8 cellular contexts compared by ENCODE assay signal in the genomic region with DNA sequence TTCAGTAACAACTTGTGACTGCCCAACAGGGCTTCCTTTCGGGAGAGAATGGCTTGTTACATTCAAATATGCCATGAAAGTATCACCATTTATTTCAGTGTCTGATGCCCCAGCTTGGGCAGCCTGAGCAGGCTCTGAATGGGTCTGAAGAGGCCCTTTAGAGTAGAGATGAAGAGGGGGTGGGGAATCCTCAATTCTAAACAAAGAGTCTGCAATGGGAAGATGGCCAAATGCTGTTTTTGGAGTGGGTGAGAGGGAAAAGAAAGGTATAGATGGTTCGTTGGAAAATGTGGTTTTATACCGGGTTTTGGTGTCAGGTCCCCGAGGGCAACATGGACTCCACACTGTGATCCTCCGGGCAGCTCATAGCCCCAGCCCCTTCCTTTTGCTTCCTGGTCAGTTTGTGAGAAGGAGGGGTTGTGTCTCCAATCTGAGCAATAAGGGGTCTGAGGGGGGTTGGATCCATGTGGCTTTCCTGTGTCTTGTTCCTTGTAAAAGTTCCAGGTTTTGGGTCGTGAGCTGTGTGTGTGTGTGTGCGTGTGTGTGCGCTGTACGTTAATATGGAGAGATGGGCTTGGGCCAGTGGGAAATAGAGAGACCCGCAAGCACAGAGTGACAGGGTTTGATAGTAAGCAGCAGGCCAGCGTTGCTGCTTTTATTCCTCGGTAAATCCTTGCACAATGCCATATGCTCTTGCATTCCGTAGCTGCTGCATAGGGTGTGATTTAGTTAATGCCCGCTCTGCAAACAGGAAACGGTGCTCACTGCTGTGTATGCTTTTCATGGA.
DNase-seq lines count a peak whose midpoint lies in the region; ATAC-seq and TF ChIP-seq lines count a peak whose summit lies in the region.

No MANE protein-coding gene starts in this region.

- H3K9ac ChIP-seq in mesenchymal stem cell (ENCODE audit: low read length) (peak overlapping the region; percentile 84), PC-3 (ENCODE audit: low read length) (no peak overlapping the region)

- H3K27me3 ChIP-seq in AG04450 (ENCODE audit: control insufficient read depth, insufficient read depth, low read length) (no peaks in the 10 kb centered on the region), mesenchymal stem cell (ENCODE audit: control insufficient read depth in 1 of 2, insufficient read depth in 1 of 2, low read length in 2 of 2) (no peaks in the 10 kb centered on the region), PC-3 (ENCODE audit: low read length) (no peaks in the 10 kb centered on the region)

- H3K27ac ChIP-seq in AG04450 (ENCODE audit: low read depth, low read length) (peak overlapping the region; percentile 91), caudate nucleus (ENCODE audit: low read depth, low read length) (peak overlapping the region; percentile 84), mesenchymal stem cell (ENCODE audit: low read length, poor library complexity, severe bottlenecking) (peak overlapping the region; percentile 97), PC-3 (ENCODE audit: low read length) (no peak overlapping the region)

- H3K36me3 ChIP-seq in mesenchymal stem cell (ENCODE audit: control insufficient read depth in 1 of 2, insufficient read depth in 2 of 2, low read depth in 1 of 2, low read length in 2 of 2) (peaks cover 0 to 3% of the 10 kb centered on the region in 2 experiments), PC-3 (ENCODE audit: low read depth, low read length) (peaks cover 4% of the 10 kb centered on the region; the same call in 1 of the 2 replicates)

- no peaks in the 10 kb centered on the region for H3K9me2 ChIP-seq in PC-3 (replicated peaks; ENCODE audit: low read length)

- no peak overlapping the region for H2BK5ac ChIP-seq in mesenchymal stem cell (ENCODE audit: low read depth, low read length, poor library complexity, severe bottlenecking)

- peak overlapping the region; percentile 69 for H2AK5ac ChIP-seq in mesenchymal stem cell (ENCODE audit: low read length, severe bottlenecking)

- CTCF ChIA-PET in AG04450 (lab: Charles Lee), result interaction anchor here (2.6 kb wide), 1 partner anchor 68 kb away, joined by 15 read pairs; no protein-coding TSS in a partner anchor
- CTCF ChIA-PET in PC-3 (lab: Charles Lee), result no interaction called here

- peak overlapping the region; percentile 85 to 90 for H3K18ac ChIP-seq in mesenchymal stem cell (ENCODE audit: low read depth in 1 of 2, low read length in 2 of 2)

- peaks cover 82% of the 10 kb centered on the region for H3K79me2 ChIP-seq in PC-3 (ENCODE audit: low read length)

- no peaks in the 10 kb centered on the region for H4K20me1 ChIP-seq in PC-3 (ENCODE audit: low read length)

- POLR2A ChIA-PET in AG04450 (lab: Yijun Ruan, JAX) (interaction anchor here (1.1 to 2.4 kb wide), 3 partner anchors 15 to 100 kb away, joined by 3 to 10 read pairs (median 3); no protein-coding TSS in a partner anchor), PC-3 (lab: Charles Lee; ENCODE audit: unreplicated experiment) (no interaction called here)

- peaks cover 11% of the 10 kb centered on the region for H3K79me1 ChIP-seq in mesenchymal stem cell (replicated peaks; ENCODE audit: low read length, poor library complexity, severe bottlenecking)

- H2BK15ac ChIP-seq in mesenchymal stem cell (ENCODE audit: low read depth, poor library complexity, severe bottlenecking), result no peak overlapping the region

- H3K4me3 ChIP-seq in AG04450 (ENCODE audit: low read depth, low read length) (peak overlapping the region; percentile 38), mesenchymal stem cell (ENCODE audit: insufficient read depth in 1 of 2, low read depth in 1 of 2, low read length in 2 of 2) (peak overlapping the region in 1 of 2 experiments; percentile 71), PC-3 (ENCODE audit: low read length) (no peak overlapping the region)

- BruUV-seq in PC-3 (replicated peaks; lab: Mats Ljungman, UMichigan), result no TSS peak

- peak overlapping the region; percentile 99 for H2BK120ac ChIP-seq in mesenchymal stem cell (ENCODE audit: low read depth, low read length)

- H3K4me1 ChIP-seq in mesenchymal stem cell (ENCODE audit: control insufficient read depth, insufficient read depth, low read depth, low read length) (peaks cover 23% of the 10 kb centered on the region), PC-3 (ENCODE audit: insufficient read depth, low read length) (no peaks in the 10 kb centered on the region; the same call in 1 of the 2 replicates)

- TF ChIP-seq CTCF in AG04450 (IDR thresholded peaks at IDR 0.05; ENCODE audit: low read depth, low read length), result no peak
- no peak for TF ChIP-seq CTCF in PC-3 (conservative IDR thresholded peaks at IDR 0.05; ENCODE audit: low read depth, low read length)

- H3K9me3 ChIP-seq in AG04450 (ENCODE audit: control insufficient read depth, insufficient read depth, low read length) (no peaks in the 10 kb centered on the region), mesenchymal stem cell (ENCODE audit: control insufficient read depth, low read length) (no peaks in the 10 kb centered on the region), PC-3 (ENCODE audit: low read length) (no peaks in the 10 kb centered on the region)

- DNase-seq in AG04450 (ENCODE audit: low read depth, low spot score), result peak; percentile 56
- peak; percentile 41 for DNase-seq in NCI-H1694 (lab: John Stamatoyannopoulos, UW)
- DNase-seq in caudate nucleus (lab: John Stamatoyannopoulos, UW), result peak in 4 of 61 donors; percentile 12 to 28 (median 22)
- DNase-seq in mesenchymal stem cell, result peak; percentile 95
- DNase-seq in NCI-H2081 treated with DMSO at 0.1 percent for 48 hours (lab: John Stamatoyannopoulos, UW), result no peak
- DNase-seq in PC-3, result no peak

- intact Hi-C loops in PC-3 (cut with micrococcal nuclease), result no loop called here

- no peaks in the 10 kb centered on the region for H3F3A ChIP-seq in PC-3 (ENCODE audit: low read length, unreplicated experiment)

- peak overlapping the region; percentile 80 to 84 for H3K4ac ChIP-seq in mesenchymal stem cell (ENCODE audit: low read depth in 1 of 2, low read length in 2 of 2)

- peak overlapping the region; percentile 95 for H4K91ac ChIP-seq in mesenchymal stem cell (ENCODE audit: low read length)

- no peak overlapping the region for H2AFZ ChIP-seq in mesenchymal stem cell (ENCODE audit: low read depth, low read length)
- no peak overlapping the region for H2AFZ ChIP-seq in PC-3 (ENCODE audit: low read length)

- H3K23ac ChIP-seq in mesenchymal stem cell (ENCODE audit: low read length in 2 of 2), result no peak overlapping the region

- WGBS in mesenchymal stem cell, result 13% methylated on average over 15 of the region's 15 CpGs

- peak overlapping the region; percentile 6 for H3K4me2 ChIP-seq in mesenchymal stem cell (ENCODE audit: low read length, poor library complexity, severe bottlenecking)
- no peak overlapping the region for H3K4me2 ChIP-seq in PC-3 (ENCODE audit: low read length)

- peak overlapping the region; percentile 98 for H4K8ac ChIP-seq in mesenchymal stem cell (ENCODE audit: low read length)

- H3K14ac ChIP-seq in mesenchymal stem cell (ENCODE audit: low read length in 2 of 2), result no peak overlapping the region

- peak overlapping the region; percentile 29 to 94 for H2BK12ac ChIP-seq in mesenchymal stem cell (ENCODE audit: low read length in 2 of 2)

- ATAC-seq in HG02973 (IDR thresholded peaks at IDR 0.05; ENCODE audit: unreplicated experiment) (no peak), PC-3 (no peak), HG03025 (IDR thresholded peaks at IDR 0.05; ENCODE audit: low FRiP score, unreplicated experiment) (no peak)

Comparison
In these comparisons a context has a peak if more than half of its experiments do, and no peak if none do; other contexts are left out.
1. DNase-seq: peak in AG04450 (single experiment), NCI-H1694 (single experiment) and mesenchymal stem cell (single experiment); none in NCI-H2081 treated with DMSO at 0.1 percent for 48 hours (single experiment) and PC-3 (single experiment).